10 cellular contexts compared by ENCODE assay signal in genomic region chr7:76267107-76267834, GRCh38. TPM values are rescaled to one million over a fixed set of nuclear protein-coding genes. Genes with fewer than 3 reads are reported as not detected.
DNase-seq lines count a peak whose midpoint lies in the region; ATAC-seq and TF ChIP-seq lines count a peak whose summit lies in the region.
"Had no signal": no experiment of that assay in that cellular context is flagged by ENCODE, and none has a peak within 500 bp of the region (broad histone marks: within the 10 kb centered on the region; RNA-seq: fewer than 3 reads in every experiment).

No MANE protein-coding gene starts in this region.

- peak overlapping the region; percentile 46 for H3K4me2 ChIP-seq in DOHH2 (ENCODE audit: low read length)
- H3K4me2 ChIP-seq: PC-9 had no signal

- no peak overlapping the region for H3K27ac Mint-ChIP-seq in IgD-negative memory B cell

- H4K20me1 ChIP-seq in DOHH2 (ENCODE audit: control insufficient read depth, insufficient read depth, low read depth, low read length), result no peaks in the 10 kb centered on the region; the same call in 1 of the 2 replicates

- H3K9me2 ChIP-seq in DOHH2 (replicated peaks; ENCODE audit: control insufficient read depth, low read length), result no peaks in the 10 kb centered on the region

- H3K4me3 Mint-ChIP-seq in IgD-negative memory B cell, result peak overlapping the region in 3 of 4 donors; percentile 63 to 82 (median 75)

- TF ChIP-seq CTCF in DOHH2 (IDR thresholded peaks at IDR 0.05; ENCODE audit: low read depth, low read length, poor library complexity, severe bottlenecking) (no peak), esophagus muscularis mucosa (IDR thresholded peaks at IDR 0.05) (no peak)

- no peaks in the 10 kb centered on the region for H3K36me3 Mint-ChIP-seq in IgD-negative memory B cell

- DNase-seq in esophagus muscularis mucosa (ENCODE audit: extremely low spot score) (no peak), NCI-H526 treated with DMSO at 0.1 percent for 48 hours (lab: John Stamatoyannopoulos, UW) (no peak)
- DNase-seq in activated CD4-positive, CD25-positive, alpha-beta regulatory T cell treated with anti-CD3 and anti-CD28 coated beads, Interleukin-2, amount 50 U/mL, for 72 hours, result no peak
- DNase-seq in stimulated activated naive CD4-positive, alpha-beta T cell (lab: John Stamatoyannopoulos, UW), result no peak
- DNase-seq: erythroblast, PC-9 had no signal

- H3K27me3 ChIP-seq in DOHH2 (ENCODE audit: control insufficient read depth, low read length) (peaks cover 36% of the 10 kb centered on the region), esophagus muscularis mucosa (peaks cover 7 to 73% (median 24%) of the 10 kb centered on the region in 4 donors), rectal smooth muscle tissue (ENCODE audit: control insufficient read depth, insufficient read depth, low read length) (peaks cover 10% of the 10 kb centered on the region)

- no peak overlapping the region; the same call in 1 of the 2 replicates for H3K4me3 ChIP-seq in DOHH2 (ENCODE audit: low read length)
- peak overlapping the region; percentile 35 to 53 (median 40) for H3K4me3 ChIP-seq in esophagus muscularis mucosa
- H3K4me3 ChIP-seq in rectal smooth muscle tissue (ENCODE audit: low read length), result peak overlapping the region; percentile 57
- H3K4me3 ChIP-seq: PC-9 had no signal

- intact Hi-C loops in esophagus muscularis mucosa (cut with DNase I), result no loop called here

- peaks cover 2% of the 10 kb centered on the region; the same call in 1 of the 2 replicates for H3F3A ChIP-seq in DOHH2 (ENCODE audit: control insufficient read depth, insufficient read depth)

- no peaks in the 10 kb centered on the region for H3K9me3 Mint-ChIP-seq in IgD-negative memory B cell

- H3K36me3 ChIP-seq in DOHH2 (ENCODE audit: control insufficient read depth, low read length), result no peaks in the 10 kb centered on the region
- H3K36me3 ChIP-seq in esophagus muscularis mucosa, result no peaks in the 10 kb centered on the region
- no peaks in the 10 kb centered on the region for H3K36me3 ChIP-seq in rectal smooth muscle tissue (ENCODE audit: control insufficient read depth, insufficient read depth, low read length)

- no peak for ATAC-seq in GM19467 (IDR thresholded peaks at IDR 0.05; ENCODE audit: unreplicated experiment)

- H3K4me1 ChIP-seq in DOHH2 (ENCODE audit: control insufficient read depth, low read length) (peaks cover 8% of the 10 kb centered on the region), esophagus muscularis mucosa (peaks cover 10 to 20% (median 16%) of the 10 kb centered on the region in 4 donors), rectal smooth muscle tissue (ENCODE audit: control insufficient read depth, insufficient read depth, low read length) (no peaks in the 10 kb centered on the region)

- no peaks in the 10 kb centered on the region for H3K79me2 ChIP-seq in DOHH2 (ENCODE audit: control insufficient read depth, low read length)

- WGBS in esophagus muscularis mucosa, result 1% methylated on average over 17 of the region's 67 CpGs

- no peaks in the 10 kb centered on the region for H3K9me3 ChIP-seq in DOHH2 (ENCODE audit: control insufficient read depth, insufficient read depth, low read length)
- H3K9me3 ChIP-seq in esophagus muscularis mucosa, result no peaks in the 10 kb centered on the region

- peaks cover 3 to 5% (median 5%) of the 10 kb centered on the region in 3 donors for H3K4me1 Mint-ChIP-seq in IgD-negative memory B cell

- H3K27ac ChIP-seq in DOHH2 (ENCODE audit: low read depth, low read length), result no peak overlapping the region
- no peak overlapping the region for H3K27ac ChIP-seq in esophagus muscularis mucosa (replicated peaks in 1 of 4)
- H3K27ac ChIP-seq in rectal smooth muscle tissue (ENCODE audit: low read depth, low read length), result no peak overlapping the region
- H3K27ac ChIP-seq: PC-9 had no signal

- peaks cover 19% of the 10 kb centered on the region for H3K27me3 Mint-ChIP-seq in IgD-negative memory B cell

- no peak for TF ChIP-seq EP300 in esophagus muscularis mucosa (IDR thresholded peaks at IDR 0.05)

- TF ChIP-seq POLR2A in esophagus muscularis mucosa (IDR thresholded peaks at IDR 0.05; ENCODE audit: low read depth), result no peak

- no peak overlapping the region for H3K9ac ChIP-seq in rectal smooth muscle tissue (ENCODE audit: low read length)

RNA-seq across cellular contexts. Expression of gene HSPB1, which starts 35.2 kb away (rescaled TPM):
- polyA plus RNA-seq in IgD-negative memory B cell, result 76.4 TPM
- total RNA-seq in esophagus muscularis mucosa, result 1,000 to 10,000 TPM in 3 of 4 donors, 100 to 1,000 TPM in 1; 927 to 2,513 (median 1,694) TPM
